Comparison of ENCODE assay signal across 25 cellular contexts in genomic region chr17:14458724-14459123, GRCh38.
"Had no signal": no experiment of that assay in that cellular context is flagged by ENCODE, and none has a peak within 500 bp of the region (broad histone marks: within the 10 kb centered on the region; RNA-seq: fewer than 3 reads in every experiment).

No MANE protein-coding gene starts in this region.

- DNase-seq: activated CD4-positive, alpha-beta T cell treated with anti-CD3 and anti-CD28 coated beads for 48 hours; activated CD4-positive, alpha-beta T cell treated with anti-CD3 and anti-CD28 coated beads, Interleukin-2, amount 50 U/mL, for 48 hours; activated CD8-positive, alpha-beta memory T cell treated with anti-CD3 and anti-CD28 coated beads for 24 hours; activated effector memory CD4-positive, alpha-beta T cell treated with anti-CD3 and anti-CD28 coated beads, Interleukin-2, amount 50 U/mL, for 16 hours; activated naive CD4-positive, alpha-beta T cell treated with anti-CD3 and anti-CD28 coated beads for 36 hours; activated naive CD8-positive, alpha-beta T cell treated with anti-CD3 and anti-CD28 coated beads for 36 hours; adrenal gland; aorta; body of pancreas; cerebellar nuclear complex; colonic mucosa; effector CD8-positive, alpha-beta T cell; glutamatergic neuron; islet precursor cell; left ventricle myocardium inferior; right lobe of liver; stimulated activated CD4-positive, alpha-beta T cell treated with anti-CD3 and anti-CD28 coated beads, Interleukin-12 subunit alpha, Interleukin-12 subunit beta, amount 100 ng/mL, for 4 hours; stimulated activated CD4-positive, alpha-beta T cell treated with anti-CD3 and anti-CD28 coated beads, Interleukin-4, amount 100 ng/mL, for 1 hour; stimulated activated naive CD8-positive, alpha-beta T cell treated with anti-CD3 and anti-CD28 coated beads, Interleukin-15, amount 100 ng/mL, for 72 hours; substantia nigra; T-helper 9 cell; uterus; WERI-Rb-1 had no signal

- H3K4me3 ChIP-seq: adrenal gland, body of pancreas, colonic mucosa, hepatocyte, left ventricle myocardium inferior, lung, right lobe of liver, uterus had no signal

- H3K27me3 ChIP-seq: adrenal gland, body of pancreas, colonic mucosa, hepatocyte, right lobe of liver, uterus had no signal

- H3K36me3 ChIP-seq: adrenal gland, colonic mucosa, left ventricle myocardium inferior, right lobe of liver, uterus, WERI-Rb-1 had no signal
